Comparison of ENCODE assay signal across 10 cellular contexts in the genomic region with DNA sequence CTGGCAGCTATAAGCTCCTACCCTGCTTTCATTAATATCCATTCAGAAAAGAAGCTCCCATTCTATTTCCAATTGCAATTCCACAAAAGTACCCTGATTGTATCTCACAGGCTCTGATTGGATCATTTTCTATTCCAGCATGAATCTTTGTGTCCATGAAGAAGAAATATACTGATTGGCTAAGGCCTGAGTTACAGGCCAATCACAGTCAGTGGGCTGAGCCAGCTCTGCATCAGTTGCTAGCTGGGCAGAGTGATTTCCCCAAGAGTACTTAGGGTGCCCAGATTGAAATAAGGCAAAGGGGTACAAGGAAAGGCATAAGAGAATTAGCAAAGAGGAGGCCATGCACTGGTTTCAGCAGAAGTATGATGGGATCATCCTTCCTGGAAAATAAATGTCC. TPM values are rescaled to one million over a fixed set of nuclear protein-coding genes. Genes with fewer than 3 reads are reported as not detected.
DNase-seq lines count a peak whose midpoint lies in the region; ATAC-seq and TF ChIP-seq lines count a peak whose summit lies in the region.
"Had no signal": no experiment of that assay in that cellular context is flagged by ENCODE, and none has a peak within 500 bp of the region (broad histone marks: within the 10 kb centered on the region; RNA-seq: fewer than 3 reads in every experiment).

No MANE protein-coding gene starts in this region.

- no peak for TF ChIP-seq CTCF in esophagus squamous epithelium (IDR thresholded peaks at IDR 0.05)

- H3K27ac Mint-ChIP-seq in memory B cell: no peak overlapping the region
- H3K27ac Mint-ChIP-seq: mesothelial cell of epicardium had no signal

- peaks cover 3% of the 10 kb centered on the region for H3K36me3 Mint-ChIP-seq in memory B cell
- H3K36me3 Mint-ChIP-seq: mesothelial cell of epicardium had no signal

- intact Hi-C loops in esophagus squamous epithelium (cut with DNase I): no loop called here

- no peak for TF ChIP-seq POLR2A in esophagus squamous epithelium (IDR thresholded peaks at IDR 0.05)

- no peaks in the 10 kb centered on the region for H3K36me3 ChIP-seq in esophagus squamous epithelium

- peak; percentile 38 for DNase-seq in HCEC 1CT
- peak; percentile 61 for DNase-seq in RPMI7951 (ENCODE audit: low read depth)
- no peak for DNase-seq in memory B cell (ENCODE audit: low spot score in 2 of 2)
- no peak for DNase-seq in esophagus squamous epithelium (lab: John Stamatoyannopoulos, UW)
- no peak for DNase-seq in effector CD4-positive, alpha-beta T cell
- DNase-seq in NCI-H2107 treated with DMSO at 0.1 percent for 48 hours (lab: John Stamatoyannopoulos, UW; ENCODE audit: unreplicated experiment): no peak
- DNase-seq: activated CD4-positive, alpha-beta T cell treated with anti-CD3 and anti-CD28 coated beads for 1 hour; NCI-H2107 had no signal

- no peak overlapping the region for H3K4me3 Mint-ChIP-seq in memory B cell
- H3K4me3 Mint-ChIP-seq: mesothelial cell of epicardium had no signal

- peak; percentile 95 for ATAC-seq in GM18868 (IDR thresholded peaks at IDR 0.05; ENCODE audit: unreplicated experiment)
- ATAC-seq in memory B cell (ENCODE audit: low read depth): peak; percentile 70

- H3K4me3 ChIP-seq in esophagus squamous epithelium: no peak overlapping the region

- H3K4me1 ChIP-seq in esophagus squamous epithelium: peaks cover 0 to 6% (median 0%) of the 10 kb centered on the region in 3 donors

- peaks cover 6% of the 10 kb centered on the region for H3K27me3 Mint-ChIP-seq in memory B cell

- H3K27me3 ChIP-seq in esophagus squamous epithelium: no peaks in the 10 kb centered on the region

- no peaks in the 10 kb centered on the region for H3K4me1 Mint-ChIP-seq in memory B cell

- H3K9me3 ChIP-seq in esophagus squamous epithelium: no peaks in the 10 kb centered on the region

- no peak overlapping the region for H3K27ac ChIP-seq in esophagus squamous epithelium

- H3K9me3 Mint-ChIP-seq in memory B cell: peaks cover 2% of the 10 kb centered on the region
- H3K9me3 Mint-ChIP-seq: mesothelial cell of epicardium had no signal

RNA-seq across cellular contexts. Expression of gene ART4, which starts 14.4 kb away (rescaled TPM):
- total RNA-seq in RPMI7951 (2014; rRNA removed; shearing (Covaris generic)): not detected in 2 replicates
- total RNA-seq in esophagus squamous epithelium: under 1 TPM in 2 of 4 donors, not detected in 2; 0.35 to 0.95 TPM

RNA-seq across cellular contexts. Expression of gene SMCO3, which starts 14.9 kb away (rescaled TPM):
- total RNA-seq in RPMI7951 (2014; rRNA removed; shearing (Covaris generic)): not detected in 2 replicates
- under 1 TPM in 1 of 4 donors, not detected in 3; 0.50 TPM for total RNA-seq in esophagus squamous epithelium

RNA-seq across cellular contexts. Expression of gene C12orf60, which starts 25.4 kb away (rescaled TPM):
- 1.8 and 3.3 TPM in 2 replicates for total RNA-seq in RPMI7951 (2014; rRNA removed; shearing (Covaris generic))
- 1 to 10 TPM in 1 of 4 donors, under 1 TPM in 3; 0.15 to 2.6 (median 0.65) TPM for total RNA-seq in esophagus squamous epithelium

RNA-seq across cellular contexts. Expression of gene WBP11, which starts 25.6 kb away (rescaled TPM):
- total RNA-seq in RPMI7951 (2014; rRNA removed; shearing (Covaris generic)): 23.9 and 31.6 TPM in 2 replicates
- 10 to 100 TPM; 16.0 to 21.4 (median 18.2) TPM for total RNA-seq in esophagus squamous epithelium

RNA-seq across cellular contexts. Expression of gene MGP, which starts 56.8 kb away (rescaled TPM):
- 5.9 and 7.9 TPM in 2 replicates for total RNA-seq in RPMI7951 (2014; rRNA removed; shearing (Covaris generic))
- 100 to 1,000 TPM in 1 of 4 donors, 10 to 100 TPM in 2, 1 to 10 TPM in 1; 5.2 to 108 (median 41.4) TPM for total RNA-seq in esophagus squamous epithelium

Comparison
In these comparisons a context has a peak if more than half of its experiments do, and no peak if none do; other contexts are left out.
1. DNase-seq: peak in HCEC 1CT (single experiment) and RPMI7951 (single experiment); none in memory B cell (0 of 2), esophagus squamous epithelium (single experiment), effector CD4-positive, alpha-beta T cell (single experiment) and NCI-H2107 treated with DMSO at 0.1 percent for 48 hours (single experiment).